In the genomic region with DNA sequence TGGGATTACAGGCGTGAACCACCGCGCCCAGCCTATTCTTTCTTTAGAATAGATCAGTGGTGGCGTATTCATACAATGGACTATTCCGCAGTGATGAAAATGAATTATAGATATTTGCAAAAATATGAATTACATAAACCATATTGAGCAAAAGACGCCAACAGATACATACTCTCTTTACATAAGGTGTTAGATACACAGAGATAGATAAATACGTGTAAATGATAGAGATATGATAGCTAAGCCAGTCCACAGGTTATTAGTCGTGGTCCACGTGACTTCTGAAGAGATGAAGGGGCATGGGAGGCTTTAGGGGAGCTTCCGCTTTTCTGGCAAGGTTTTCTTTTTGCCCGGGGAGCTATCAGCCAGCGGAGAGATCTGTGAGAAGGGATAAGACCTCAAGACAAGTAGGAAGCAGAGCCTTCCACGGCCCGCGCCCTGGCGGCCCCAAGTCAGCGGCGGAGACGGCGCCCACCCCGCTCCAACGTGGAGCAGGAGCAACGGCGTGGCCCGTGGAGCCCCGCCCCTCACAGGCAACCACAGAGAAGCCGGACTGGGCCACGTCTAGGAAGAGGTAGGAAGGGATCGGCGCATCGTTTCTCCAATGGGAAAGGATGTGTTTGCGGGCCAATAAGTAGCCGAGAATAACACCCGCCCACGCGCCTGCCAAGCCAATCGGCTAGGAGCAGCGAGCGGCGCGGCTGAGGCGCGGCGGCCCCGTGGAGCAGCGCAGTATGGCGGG, we compare ENCODE assay signal across 1 cellular context.
TF ChIP-seq lines count a peak whose summit lies in the region.

A gene (plus strand): TSS at position 704 of the 742 bp plus-strand sequence. CDS start 31 bp downstream, at position 735.

TF ChIP-seq in K562, 482 proteins besides CTCF, POLR2A, EP300 and RAD21 (continued from another document and continues in another):
- TF ChIP-seq, protein P1, sequence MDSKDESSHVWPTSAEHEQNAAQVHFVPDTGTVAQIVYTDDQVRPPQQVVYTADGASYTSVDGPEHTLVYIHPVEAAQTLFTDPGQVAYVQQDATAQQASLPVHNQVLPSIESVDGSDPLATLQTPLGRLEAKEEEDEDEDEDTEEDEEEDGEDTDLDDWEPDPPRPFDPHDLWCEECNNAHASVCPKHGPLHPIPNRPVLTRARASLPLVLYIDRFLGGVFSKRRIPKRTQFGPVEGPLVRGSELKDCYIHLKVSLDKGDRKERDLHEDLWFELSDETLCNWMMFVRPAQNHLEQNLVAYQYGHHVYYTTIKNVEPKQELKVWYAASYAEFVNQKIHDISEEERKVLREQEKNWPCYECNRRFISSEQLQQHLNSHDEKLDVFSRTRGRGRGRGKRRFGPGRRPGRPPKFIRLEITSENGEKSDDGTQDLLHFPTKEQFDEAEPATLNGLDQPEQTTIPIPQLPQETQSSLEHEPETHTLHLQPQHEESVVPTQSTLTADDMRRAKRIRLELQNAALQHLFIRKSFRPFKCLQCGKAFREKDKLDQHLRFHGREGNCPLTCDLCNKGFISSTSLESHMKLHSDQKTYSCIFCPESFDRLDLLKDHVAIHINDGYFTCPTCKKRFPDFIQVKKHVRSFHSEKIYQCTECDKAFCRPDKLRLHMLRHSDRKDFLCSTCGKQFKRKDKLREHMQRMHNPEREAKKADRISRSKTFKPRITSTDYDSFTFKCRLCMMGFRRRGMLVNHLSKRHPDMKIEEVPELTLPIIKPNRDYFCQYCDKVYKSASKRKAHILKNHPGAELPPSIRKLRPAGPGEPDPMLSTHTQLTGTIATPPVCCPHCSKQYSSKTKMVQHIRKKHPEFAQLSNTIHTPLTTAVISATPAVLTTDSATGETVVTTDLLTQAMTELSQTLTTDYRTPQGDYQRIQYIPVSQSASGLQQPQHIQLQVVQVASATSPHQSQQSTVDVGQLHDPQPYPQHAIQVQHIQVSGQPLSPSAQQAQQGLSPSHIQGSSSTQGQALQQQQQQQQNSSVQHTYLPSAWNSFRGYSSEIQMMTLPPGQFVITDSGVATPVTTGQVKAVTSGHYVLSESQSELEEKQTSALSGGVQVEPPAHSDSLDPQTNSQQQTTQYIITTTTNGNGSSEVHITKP (IDR thresholded peaks at IDR 0.05; ENCODE audit: partially characterized antibody), result peak; percentile 75
- TF ChIP-seq SP1 (CRISPR knock-in tag; IDR thresholded peaks at IDR 0.05), result peak; percentile 90
- no peak for TF ChIP-seq ZNF143 (CRISPR knock-in tag; IDR thresholded peaks at IDR 0.05)
- TF ChIP-seq, protein P2, sequence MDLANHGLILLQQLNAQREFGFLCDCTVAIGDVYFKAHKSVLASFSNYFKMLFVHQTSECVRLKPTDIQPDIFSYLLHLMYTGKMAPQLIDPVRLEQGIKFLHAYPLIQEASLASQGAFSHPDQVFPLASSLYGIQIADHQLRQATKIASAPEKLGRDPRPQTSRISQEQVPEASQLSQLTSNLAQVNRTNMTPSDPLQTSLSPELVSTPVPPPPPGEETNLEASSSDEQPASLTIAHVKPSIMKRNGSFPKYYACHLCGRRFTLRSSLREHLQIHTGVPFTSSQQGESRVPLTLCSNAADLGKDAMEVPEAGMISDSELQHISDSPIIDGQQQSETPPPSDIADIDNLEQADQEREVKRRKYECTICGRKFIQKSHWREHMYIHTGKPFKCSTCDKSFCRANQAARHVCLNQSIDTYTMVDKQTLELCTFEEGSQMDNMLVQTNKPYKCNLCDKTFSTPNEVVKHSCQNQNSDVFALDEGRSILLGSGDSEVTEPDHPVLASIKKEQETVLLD (IDR thresholded peaks at IDR 0.05), result 0 out of 2 replicates have a peak, but pooled peaks have one; percentile 40
- TF ChIP-seq, protein P3, sequence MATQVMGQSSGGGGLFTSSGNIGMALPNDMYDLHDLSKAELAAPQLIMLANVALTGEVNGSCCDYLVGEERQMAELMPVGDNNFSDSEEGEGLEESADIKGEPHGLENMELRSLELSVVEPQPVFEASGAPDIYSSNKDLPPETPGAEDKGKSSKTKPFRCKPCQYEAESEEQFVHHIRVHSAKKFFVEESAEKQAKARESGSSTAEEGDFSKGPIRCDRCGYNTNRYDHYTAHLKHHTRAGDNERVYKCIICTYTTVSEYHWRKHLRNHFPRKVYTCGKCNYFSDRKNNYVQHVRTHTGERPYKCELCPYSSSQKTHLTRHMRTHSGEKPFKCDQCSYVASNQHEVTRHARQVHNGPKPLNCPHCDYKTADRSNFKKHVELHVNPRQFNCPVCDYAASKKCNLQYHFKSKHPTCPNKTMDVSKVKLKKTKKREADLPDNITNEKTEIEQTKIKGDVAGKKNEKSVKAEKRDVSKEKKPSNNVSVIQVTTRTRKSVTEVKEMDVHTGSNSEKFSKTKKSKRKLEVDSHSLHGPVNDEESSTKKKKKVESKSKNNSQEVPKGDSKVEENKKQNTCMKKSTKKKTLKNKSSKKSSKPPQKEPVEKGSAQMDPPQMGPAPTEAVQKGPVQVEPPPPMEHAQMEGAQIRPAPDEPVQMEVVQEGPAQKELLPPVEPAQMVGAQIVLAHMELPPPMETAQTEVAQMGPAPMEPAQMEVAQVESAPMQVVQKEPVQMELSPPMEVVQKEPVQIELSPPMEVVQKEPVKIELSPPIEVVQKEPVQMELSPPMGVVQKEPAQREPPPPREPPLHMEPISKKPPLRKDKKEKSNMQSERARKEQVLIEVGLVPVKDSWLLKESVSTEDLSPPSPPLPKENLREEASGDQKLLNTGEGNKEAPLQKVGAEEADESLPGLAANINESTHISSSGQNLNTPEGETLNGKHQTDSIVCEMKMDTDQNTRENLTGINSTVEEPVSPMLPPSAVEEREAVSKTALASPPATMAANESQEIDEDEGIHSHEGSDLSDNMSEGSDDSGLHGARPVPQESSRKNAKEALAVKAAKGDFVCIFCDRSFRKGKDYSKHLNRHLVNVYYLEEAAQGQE (CRISPR knock-in tag; IDR thresholded peaks at IDR 0.05; ENCODE audit: low read depth), result no peak
- TF ChIP-seq ARID2 (IDR thresholded peaks at IDR 0.05), result no peak
- TF ChIP-seq, protein P4, sequence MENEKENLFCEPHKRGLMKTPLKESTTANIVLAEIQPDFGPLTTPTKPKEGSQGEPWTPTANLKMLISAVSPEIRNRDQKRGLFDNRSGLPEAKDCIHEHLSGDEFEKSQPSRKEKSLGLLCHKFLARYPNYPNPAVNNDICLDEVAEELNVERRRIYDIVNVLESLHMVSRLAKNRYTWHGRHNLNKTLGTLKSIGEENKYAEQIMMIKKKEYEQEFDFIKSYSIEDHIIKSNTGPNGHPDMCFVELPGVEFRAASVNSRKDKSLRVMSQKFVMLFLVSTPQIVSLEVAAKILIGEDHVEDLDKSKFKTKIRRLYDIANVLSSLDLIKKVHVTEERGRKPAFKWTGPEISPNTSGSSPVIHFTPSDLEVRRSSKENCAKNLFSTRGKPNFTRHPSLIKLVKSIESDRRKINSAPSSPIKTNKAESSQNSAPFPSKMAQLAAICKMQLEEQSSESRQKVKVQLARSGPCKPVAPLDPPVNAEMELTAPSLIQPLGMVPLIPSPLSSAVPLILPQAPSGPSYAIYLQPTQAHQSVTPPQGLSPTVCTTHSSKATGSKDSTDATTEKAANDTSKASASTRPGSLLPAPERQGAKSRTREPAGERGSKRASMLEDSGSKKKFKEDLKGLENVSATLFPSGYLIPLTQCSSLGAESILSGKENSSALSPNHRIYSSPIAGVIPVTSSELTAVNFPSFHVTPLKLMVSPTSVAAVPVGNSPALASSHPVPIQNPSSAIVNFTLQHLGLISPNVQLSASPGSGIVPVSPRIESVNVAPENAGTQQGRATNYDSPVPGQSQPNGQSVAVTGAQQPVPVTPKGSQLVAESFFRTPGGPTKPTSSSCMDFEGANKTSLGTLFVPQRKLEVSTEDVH (IDR thresholded peaks at IDR 0.05; ENCODE audit: low read depth, partially characterized antibody), result no peak
- no peak for TF ChIP-seq CBX1 (IDR thresholded peaks at IDR 0.05; ENCODE audit: low read depth)
- no peak for TF ChIP-seq ADNP (tag; IDR thresholded peaks at IDR 0.05)
- peak; percentile 88 for TF ChIP-seq CXXC5 (CRISPR knock-in tag; IDR thresholded peaks at IDR 0.05)
- TF ChIP-seq BHLHE40 (IDR thresholded peaks at IDR 0.05; ENCODE audit: low read length), result peak; percentile 58; the same call in 1 of the 2 replicates
- no peak for TF ChIP-seq CCAR2 (IDR thresholded peaks at IDR 0.05; ENCODE audit: low read depth, low read length)
- no peak for TF ChIP-seq STAT5A (IDR thresholded peaks at IDR 0.05; ENCODE audit: borderline replicate concordance, low read length)
- TF ChIP-seq ZNF830 (CRISPR knock-in tag; IDR thresholded peaks at IDR 0.05), result no peak
- TF ChIP-seq NFE2L1 (tag; IDR thresholded peaks at IDR 0.05; ENCODE audit: borderline replicate concordance, low read depth), result no peak
- TF ChIP-seq TOE1 (IDR thresholded peaks at IDR 0.05; ENCODE audit: borderline replicate concordance), result peak; percentile 89
- TF ChIP-seq TOE1 (CRISPR knock-in tag; IDR thresholded peaks at IDR 0.05; ENCODE audit: borderline replicate concordance, low read depth), result no peak
- TF ChIP-seq HEY1 (CRISPR knock-in tag; IDR thresholded peaks at IDR 0.05; ENCODE audit: borderline replicate concordance), result no peak
- TF ChIP-seq ZBTB17 (CRISPR knock-in tag; IDR thresholded peaks at IDR 0.05), result no peak
- TF ChIP-seq CTBP1 (IDR thresholded peaks at IDR 0.05; ENCODE audit: borderline replicate concordance), result peak; percentile 39; the same call in 1 of the 2 replicates
- TF ChIP-seq CHD1 (IDR thresholded peaks at IDR 0.05; ENCODE audit: low read length), result no peak
- TF ChIP-seq, protein P5, sequence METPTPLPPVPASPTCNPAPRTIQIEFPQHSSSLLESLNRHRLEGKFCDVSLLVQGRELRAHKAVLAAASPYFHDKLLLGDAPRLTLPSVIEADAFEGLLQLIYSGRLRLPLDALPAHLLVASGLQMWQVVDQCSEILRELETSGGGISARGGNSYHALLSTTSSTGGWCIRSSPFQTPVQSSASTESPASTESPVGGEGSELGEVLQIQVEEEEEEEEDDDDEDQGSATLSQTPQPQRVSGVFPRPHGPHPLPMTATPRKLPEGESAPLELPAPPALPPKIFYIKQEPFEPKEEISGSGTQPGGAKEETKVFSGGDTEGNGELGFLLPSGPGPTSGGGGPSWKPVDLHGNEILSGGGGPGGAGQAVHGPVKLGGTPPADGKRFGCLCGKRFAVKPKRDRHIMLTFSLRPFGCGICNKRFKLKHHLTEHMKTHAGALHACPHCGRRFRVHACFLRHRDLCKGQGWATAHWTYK (CRISPR knock-in tag; IDR thresholded peaks at IDR 0.05), result peak; percentile 79; the same call in 1 of the 2 replicates
- no peak for TF ChIP-seq RBM17 (IDR thresholded peaks at IDR 0.05; ENCODE audit: borderline replicate concordance, low read depth, low read length)
- TF ChIP-seq MTA2 (IDR thresholded peaks at IDR 0.05; ENCODE audit: low read depth), result no peak
- TF ChIP-seq DMBX1 (CRISPR knock-in tag; IDR thresholded peaks at IDR 0.05; ENCODE audit: borderline replicate concordance), result no peak
- TF ChIP-seq ZNF444 (CRISPR knock-in tag; IDR thresholded peaks at IDR 0.05), result no peak
- TF ChIP-seq RFX7 (CRISPR knock-in tag; IDR thresholded peaks at IDR 0.05), result no peak
- TF ChIP-seq POLR2G (IDR thresholded peaks at IDR 0.05; ENCODE audit: low read depth, low read length), result peak; percentile 88
- TF ChIP-seq ZNF696 (CRISPR knock-in tag; conservative IDR thresholded peaks at IDR 0.05), result no peak
- TF ChIP-seq POLR2AphosphoS2 (IDR thresholded peaks at IDR 0.05; ENCODE audit: low read length), result no peak
- TF ChIP-seq BMI1 (IDR thresholded peaks at IDR 0.05; ENCODE audit: low read length), result no peak
- TF ChIP-seq RBM22 (IDR thresholded peaks at IDR 0.05; ENCODE audit: low read depth, low read length, poor library complexity, severe bottlenecking), result no peak
- TF ChIP-seq SMARCE1 (IDR thresholded peaks at IDR 0.05), result peak; percentile 64; the same call in 1 of the 2 replicates
- no peak for TF ChIP-seq ATF1 (CRISPR knock-in tag; IDR thresholded peaks at IDR 0.05)
- TF ChIP-seq ATF1 (tag; IDR thresholded peaks at IDR 0.05), result peak; percentile 80
- no peak for TF ChIP-seq ZNF311 (CRISPR knock-in tag; IDR thresholded peaks at IDR 0.05)
- no peak for TF ChIP-seq KAT8 (IDR thresholded peaks at IDR 0.05; ENCODE audit: low read depth)
- peak; percentile 96 for TF ChIP-seq MYC (IDR thresholded peaks at IDR 0.05; ENCODE audit: low read depth, low read length)
- peak; percentile 83 for TF ChIP-seq MYC (CRISPR knock-in tag; IDR thresholded peaks at IDR 0.05; ENCODE audit: borderline replicate concordance, low read depth)
- no peak for TF ChIP-seq ZNF766 (CRISPR knock-in tag; conservative IDR thresholded peaks at IDR 0.05)
- TF ChIP-seq ZNF445 (CRISPR knock-in tag; IDR thresholded peaks at IDR 0.05; ENCODE audit: low read depth), result no peak
- TF ChIP-seq, protein P6, sequence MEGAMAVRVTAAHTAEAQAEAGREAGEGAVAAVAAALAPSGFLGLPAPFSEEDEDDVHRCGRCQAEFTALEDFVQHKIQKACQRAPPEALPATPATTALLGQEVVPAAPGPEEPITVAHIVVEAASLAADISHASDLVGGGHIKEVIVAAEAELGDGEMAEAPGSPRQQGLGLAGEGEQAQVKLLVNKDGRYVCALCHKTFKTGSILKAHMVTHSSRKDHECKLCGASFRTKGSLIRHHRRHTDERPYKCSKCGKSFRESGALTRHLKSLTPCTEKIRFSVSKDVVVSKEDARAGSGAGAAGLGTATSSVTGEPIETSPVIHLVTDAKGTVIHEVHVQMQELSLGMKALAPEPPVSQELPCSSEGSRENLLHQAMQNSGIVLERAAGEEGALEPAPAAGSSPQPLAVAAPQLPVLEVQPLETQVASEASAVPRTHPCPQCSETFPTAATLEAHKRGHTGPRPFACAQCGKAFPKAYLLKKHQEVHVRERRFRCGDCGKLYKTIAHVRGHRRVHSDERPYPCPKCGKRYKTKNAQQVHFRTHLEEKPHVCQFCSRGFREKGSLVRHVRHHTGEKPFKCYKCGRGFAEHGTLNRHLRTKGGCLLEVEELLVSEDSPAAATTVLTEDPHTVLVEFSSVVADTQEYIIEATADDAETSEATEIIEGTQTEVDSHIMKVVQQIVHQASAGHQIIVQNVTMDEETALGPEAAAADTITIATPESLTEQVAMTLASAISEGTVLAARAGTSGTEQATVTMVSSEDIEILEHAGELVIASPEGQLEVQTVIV (CRISPR knock-in tag; IDR thresholded peaks at IDR 0.05; ENCODE audit: borderline replicate concordance), result no peak
- no peak for TF ChIP-seq SETDB1 (IDR thresholded peaks at IDR 0.05; ENCODE audit: low read length)
- TF ChIP-seq ZNF644 (tag; IDR thresholded peaks at IDR 0.05; ENCODE audit: low read depth), result no peak
- TF ChIP-seq, protein P7, sequence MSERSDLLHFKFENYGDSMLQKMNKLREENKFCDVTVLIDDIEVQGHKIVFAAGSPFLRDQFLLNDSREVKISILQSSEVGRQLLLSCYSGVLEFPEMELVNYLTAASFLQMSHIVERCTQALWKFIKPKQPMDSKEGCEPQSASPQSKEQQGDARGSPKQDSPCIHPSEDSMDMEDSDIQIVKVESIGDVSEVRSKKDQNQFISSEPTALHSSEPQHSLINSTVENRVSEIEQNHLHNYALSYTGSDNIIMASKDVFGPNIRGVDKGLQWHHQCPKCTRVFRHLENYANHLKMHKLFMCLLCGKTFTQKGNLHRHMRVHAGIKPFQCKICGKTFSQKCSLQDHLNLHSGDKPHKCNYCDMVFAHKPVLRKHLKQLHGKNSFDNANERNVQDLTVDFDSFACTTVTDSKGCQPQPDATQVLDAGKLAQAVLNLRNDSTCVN (CRISPR knock-in tag; IDR thresholded peaks at IDR 0.05), result no peak
- 0 out of 2 replicates have a peak, but pooled peaks have one; percentile 19 for TF ChIP-seq GABPA (tag; conservative IDR thresholded peaks at IDR 0.05; ENCODE audit: low read depth)
